ENCODE assay signal across 9 cellular contexts in genomic region chr3:150062492-150062891, GRCh38.
DNase-seq lines count a peak whose midpoint lies in the region; ATAC-seq and TF ChIP-seq lines count a peak whose summit lies in the region.
"Had no signal": no experiment of that assay in that cellular context is flagged by ENCODE, and none has a peak within 500 bp of the region (broad histone marks: within the 10 kb centered on the region; RNA-seq: fewer than 3 reads in every experiment).

No MANE protein-coding gene starts in this region.

- H3K4me3 ChIP-seq in ascending aorta (peak overlapping the region; percentile 35 to 54), left ventricle myocardium inferior (peak overlapping the region; percentile 40)

- no peaks in the 10 kb centered on the region for H3K27me3 ChIP-seq in ascending aorta
- no peaks in the 10 kb centered on the region for H3K27me3 ChIP-seq in left ventricle myocardium inferior (ENCODE audit: low read depth)
- no peaks in the 10 kb centered on the region for H3K27me3 ChIP-seq in CD4-positive, alpha-beta T cell (ENCODE audit: control insufficient read depth, insufficient read depth, low read length)

- H3K27me3 Mint-ChIP-seq in CD4-positive, alpha-beta T cell = peaks cover 13% of the 10 kb centered on the region

- H3K9me3 Mint-ChIP-seq in CD4-positive, alpha-beta T cell = no peaks in the 10 kb centered on the region

- TF ChIP-seq POLR2A in erythroblast (IDR thresholded peaks at IDR 0.05; ENCODE audit: low read length) = no peak

- DNase-seq in GM03348 (ENCODE audit: low spot score) (peak; percentile 70), ascending aorta (ENCODE audit: low spot score in 2 of 2) (no peak), left ventricle myocardium inferior (no peak), sciatic nerve (ENCODE audit: low spot score) (no peak), erythroblast (lab: John Stamatoyannopoulos, UW) (no peak)
- DNase-seq in CD4-positive, alpha-beta T cell = no peak
- DNase-seq: SHP77 treated with DMSO at 0.1 percent for 48 hours had no signal

- no peaks in the 10 kb centered on the region for H3K4me1 Mint-ChIP-seq in CD4-positive, alpha-beta T cell (ENCODE audit: low read depth)

- H3K36me3 ChIP-seq in ascending aorta (no peaks in the 10 kb centered on the region), left ventricle myocardium inferior (no peaks in the 10 kb centered on the region)

- CTCF ChIA-PET in CD4-positive, alpha-beta T cell (lab: Charles Lee) = no interaction called here

- no peak overlapping the region for H3K4me3 Mint-ChIP-seq in CD4-positive, alpha-beta T cell

- POLR2A ChIA-PET in CD4-positive, alpha-beta T cell (lab: Charles Lee) = no interaction called here

- TF ChIP-seq CTCF in ascending aorta (IDR thresholded peaks at IDR 0.05) (no peak), left ventricle myocardium inferior (IDR thresholded peaks at IDR 0.05; ENCODE audit: borderline replicate concordance) (no peak)
- TF ChIP-seq CTCF in CD4-positive, alpha-beta T cell (IDR thresholded peaks at IDR 0.05) = no peak

- no peak overlapping the region for H3K27ac Mint-ChIP-seq in CD4-positive, alpha-beta T cell

- H3K4me1 ChIP-seq in ascending aorta (peaks cover 0 to 11% of the 10 kb centered on the region in 2 donors), left ventricle myocardium inferior (peaks cover 24% of the 10 kb centered on the region)

- ATAC-seq in sciatic nerve (peak; percentile 86), GM21367 (IDR thresholded peaks at IDR 0.05; ENCODE audit: unreplicated experiment) (no peak), HG03039 (IDR thresholded peaks at IDR 0.05; ENCODE audit: unreplicated experiment) (no peak)
- ATAC-seq in CD4-positive, alpha-beta T cell (ENCODE audit: poor library complexity) = no peak

- intact Hi-C loops in ascending aorta (cut with DNase I) = no loop called here
- intact Hi-C loops in left ventricle myocardium inferior (cut with micrococcal nuclease) = no loop called here
- intact Hi-C loops in sciatic nerve (cut with DNase I) = no loop called here
- intact Hi-C loops in CD4-positive, alpha-beta T cell (cut with DNase I, micrococcal nuclease) = no loop called here

- peak overlapping the region; percentile 79 to 91 for H3K27ac ChIP-seq in ascending aorta
- peak overlapping the region; percentile 68 for H3K27ac ChIP-seq in left ventricle myocardium inferior (replicated peaks)
- H3K27ac ChIP-seq in CD4-positive, alpha-beta T cell (ENCODE audit: low read depth, low read length) = no peak overlapping the region

- H3K36me3 Mint-ChIP-seq in CD4-positive, alpha-beta T cell (ENCODE audit: low read depth) = no peaks in the 10 kb centered on the region

- H3K9me3 ChIP-seq in ascending aorta = no peaks in the 10 kb centered on the region
- no peaks in the 10 kb centered on the region for H3K9me3 ChIP-seq in left ventricle myocardium inferior (replicated peaks)
- no peaks in the 10 kb centered on the region for H3K9me3 ChIP-seq in CD4-positive, alpha-beta T cell (ENCODE audit: control insufficient read depth, low read length)
